ENCODE assay signal across 20 cellular contexts in the genomic region with DNA sequence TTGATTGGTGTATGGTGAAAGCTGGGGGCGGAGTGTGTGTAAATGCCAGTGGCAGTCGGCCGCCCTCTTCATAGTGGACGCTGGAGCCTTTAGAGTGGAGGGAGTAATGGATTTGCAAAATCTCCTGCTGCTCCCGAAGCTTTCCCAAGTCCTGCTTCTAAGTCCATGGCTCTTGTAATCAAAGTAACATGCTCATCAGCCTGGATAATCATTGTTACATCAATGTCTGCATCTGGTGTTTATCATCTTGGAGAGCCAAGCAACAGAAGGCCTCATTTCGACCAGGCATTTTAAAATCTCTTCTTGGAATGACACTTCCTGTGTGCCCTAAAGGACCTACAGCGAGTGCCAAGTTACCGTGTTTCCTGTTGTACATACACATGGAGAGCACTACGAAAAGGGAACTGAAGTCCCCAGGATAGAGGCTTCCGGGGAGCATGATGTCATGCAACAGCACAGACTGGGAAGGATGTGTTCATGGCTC. TPM values are rescaled to one million over a fixed set of nuclear protein-coding genes. Genes with fewer than 3 reads are reported as not detected.
DNase-seq lines count a peak whose midpoint lies in the region; ATAC-seq, FAIRE-seq and TF ChIP-seq lines count a peak whose summit lies in the region.
"Had no signal": no experiment of that assay in that cellular context is flagged by ENCODE, and none has a peak within 500 bp of the region (broad histone marks: within the 10 kb centered on the region; RNA-seq: fewer than 3 reads in every experiment).

No MANE protein-coding gene starts in this region.

- H3K79me2 ChIP-seq in DND-41 (ENCODE audit: insufficient read depth, low read length) (no peaks in the 10 kb centered on the region), H1 (ENCODE audit: control insufficient read depth in 1 of 2, insufficient read depth in 2 of 2, low read length in 2 of 2) (no peaks in the 10 kb centered on the region)

- H4K20me1 ChIP-seq in DND-41 (ENCODE audit: insufficient read depth, low read length) (no peaks in the 10 kb centered on the region), H1 (replicated peaks in 1 of 2; ENCODE audit: control insufficient read depth in 1 of 2, insufficient read depth in 2 of 2, low read length in 2 of 2) (no peaks in the 10 kb centered on the region)

- H3K27ac ChIP-seq in DND-41 (ENCODE audit: low read length) (no peak overlapping the region), H1 (ENCODE audit: low read depth, low read length) (no peak overlapping the region), mesodermal cell (ENCODE audit: low read depth, low read length, severe bottlenecking) (peak overlapping the region; percentile 66), tibial artery (no peak overlapping the region)

- H2AFZ ChIP-seq in DND-41 (ENCODE audit: low read depth, low read length): peak overlapping the region; percentile 9; the same call in 1 of the 2 replicates
- H2AFZ ChIP-seq in H1 (ENCODE audit: low read length): peak overlapping the region; percentile 87

- H3K4me1 ChIP-seq in DND-41 (ENCODE audit: insufficient read depth, low read length) (no peaks in the 10 kb centered on the region), H1 (replicated peaks in 1 of 4; ENCODE audit: control insufficient read depth in 3 of 4, insufficient read depth in 4 of 4, low read length in 3 of 4) (no peaks in the 10 kb centered on the region), mesodermal cell (ENCODE audit: control insufficient read depth, insufficient read depth, low read length, poor library complexity, severe bottlenecking) (peaks cover 1% of the 10 kb centered on the region), tibial artery (peaks cover 0 to 13% (median 3%) of the 10 kb centered on the region in 4 donors)

- no peak overlapping the region for H2BK15ac ChIP-seq in H1 (ENCODE audit: low read length)

- H2BK20ac ChIP-seq in H1 (ENCODE audit: low read length): no peak overlapping the region

- no peak overlapping the region for H2AK5ac ChIP-seq in H1 (ENCODE audit: low read depth, low read length)

- H3K27ac Mint-ChIP-seq in activated CD4-positive, alpha-beta T cell treated with anti-CD3 and anti-CD28 coated beads, Interleukin-2, amount 10 ng/mL, durations not matched to agents 24 days and 14 days: no peak overlapping the region
- H3K27ac Mint-ChIP-seq: activated B cell treated with CpG ODN at 0.5 μM for 24 hours; stimulated activated naive CD8-positive, alpha-beta T cell treated with anti-CD3 and anti-CD28 coated beads, Interleukin-15, amount 100 ng/mL, for 72 hours had no signal

- intact Hi-C loops in activated CD4-positive, alpha-beta T cell treated with anti-CD3 and anti-CD28 coated beads, Interleukin-2, amount 10 ng/mL, durations not matched to agents 24 days and 14 days (cut with micrococcal nuclease): no loop called here
- intact Hi-C loops in tibial artery (cut with DNase I; ENCODE audit: low total_unique reads): no loop called here

- WGBS in H1 (ENCODE audit: extremely low coverage in 1 of 2, insufficient coverage in 1 of 2, insufficient read length in 1 of 2, insufficient replicate concordance in 2 of 2, low coverage in 1 of 2, low lambda C conversion rate in 2 of 2, missing lambda C conversion rate in 1 of 2), 2 experiments: 95% methylated on average over 10 of the region's 10 CpGs; no CpG with 5 or more reads in 1 of the 2 experiments
- WGBS in mesodermal cell (ENCODE audit: insufficient coverage in 2 of 2), 2 experiments: 91 to 97% methylated on average over 9 of the region's 10 CpGs

- no peaks in the 10 kb centered on the region for H3K9me3 ChIP-seq in DND-41 (ENCODE audit: insufficient read depth, low read length, severe bottlenecking)
- H3K9me3 ChIP-seq in H1 (ENCODE audit: insufficient read depth in 2 of 2, low read depth in 1 of 2, low read length in 1 of 2): no peaks in the 10 kb centered on the region
- no peaks in the 10 kb centered on the region for H3K9me3 ChIP-seq in mesodermal cell (ENCODE audit: control insufficient read depth, low read length)
- H3K9me3 ChIP-seq in tibial artery: no peaks in the 10 kb centered on the region

- H3K36me3 ChIP-seq in DND-41 (ENCODE audit: insufficient read depth, low read length): no peaks in the 10 kb centered on the region
- H3K36me3 ChIP-seq in H1 (ENCODE audit: control insufficient read depth in 2 of 4, insufficient read depth in 4 of 4, low read length in 3 of 4): no peaks in the 10 kb centered on the region
- H3K36me3 ChIP-seq in mesodermal cell (ENCODE audit: control insufficient read depth, insufficient read depth, low read length): no peaks in the 10 kb centered on the region
- H3K36me3 ChIP-seq in tibial artery: no peaks in the 10 kb centered on the region

- no peaks in the 10 kb centered on the region for H3K36me3 Mint-ChIP-seq in activated CD4-positive, alpha-beta T cell treated with anti-CD3 and anti-CD28 coated beads, Interleukin-2, amount 10 ng/mL, durations not matched to agents 24 days and 14 days (ENCODE audit: low read depth)
- H3K36me3 Mint-ChIP-seq: naive B cell had no signal

- H4K91ac ChIP-seq in H1 (replicated peaks; ENCODE audit: insufficient read length, low read length): no peak overlapping the region

- no peak overlapping the region for H3K56ac ChIP-seq in H1 (replicated peaks; ENCODE audit: insufficient read length, low read depth, low read length)

- H3K4me2 ChIP-seq in DND-41 (ENCODE audit: insufficient read depth, low read length) (no peak overlapping the region), H1 (ENCODE audit: insufficient read depth in 1 of 2, low read depth in 2 of 2, low read length in 2 of 2) (no peak overlapping the region)

- no peak overlapping the region for H2BK5ac ChIP-seq in H1 (ENCODE audit: low read depth, low read length)

- no peaks in the 10 kb centered on the region for H3K23me2 ChIP-seq in H1 (ENCODE audit: low read depth, low read length)

- H3K27me3 ChIP-seq in DND-41 (ENCODE audit: insufficient read depth, low read length, poor library complexity) (no peaks in the 10 kb centered on the region), H1 (replicated peaks in 1 of 4; ENCODE audit: control insufficient read depth in 3 of 4, extremely low read depth in 1 of 4, insufficient read depth in 3 of 4, low read length in 3 of 4) (no peaks in the 10 kb centered on the region), tibial artery (no peaks in the 10 kb centered on the region)

- CTCF ChIA-PET in H1 (lab: Charles Lee; ENCODE audit: partially characterized antibody): no interaction called here

- DNase-seq in DND-41: no peak
- DNase-seq in NCI-H82 treated with DMSO at 0.1 percent for 48 hours (lab: John Stamatoyannopoulos, UW; ENCODE audit: unreplicated experiment): peak; percentile 26
- DNase-seq in H1 (ENCODE audit: low read depth in 1 of 2, low spot score in 2 of 2): no peak
- no peak for DNase-seq in activated CD4-positive, alpha-beta T cell treated with anti-CD3 and anti-CD28 coated beads, Interleukin-2, amount 10 ng/mL, durations not matched to agents 24 days and 14 days
- no peak for DNase-seq in tibial artery
- no peak for DNase-seq in midbrain (lab: John Stamatoyannopoulos, UW)
- DNase-seq: activated B cell treated with CpG ODN at 0.5 μM for 24 hours; activated effector memory CD4-positive, alpha-beta T cell treated with anti-CD3 and anti-CD28 coated beads, Interleukin-2, amount 50 U/mL, for 16 hours; Calu3; erythroblast; hypothalamus; left cardiac atrium; naive B cell; NCI-H510A treated with DMSO at 0.1 percent for 48 hours; stimulated activated CD4-positive, alpha-beta T cell treated with anti-CD3 and anti-CD28 coated beads, Interleukin-12 subunit alpha, Interleukin-12 subunit beta, amount 100 ng/mL, for 4 hours; stimulated activated naive CD8-positive, alpha-beta T cell treated with anti-CD3 and anti-CD28 coated beads, Interleukin-15, amount 100 ng/mL, for 72 hours had no signal

- H3K4me3 ChIP-seq in DND-41 (ENCODE audit: low read depth in 1 of 2, low read length in 2 of 2): no peak overlapping the region
- no peak overlapping the region for H3K4me3 ChIP-seq in H1 (ENCODE audit: extremely low read depth in 1 of 4, insufficient read depth in 2 of 4, low read depth in 3 of 4, low read length in 4 of 4)
- H3K4me3 ChIP-seq in mesodermal cell (ENCODE audit: extremely low read depth, insufficient read depth, low read length, poor library complexity, severe bottlenecking): no peak overlapping the region
- no peak overlapping the region for H3K4me3 ChIP-seq in tibial artery

- no peak for TF ChIP-seq EP300 in H1 (IDR thresholded peaks at IDR 0.05; ENCODE audit: borderline replicate concordance in 1 of 2, low read depth in 2 of 2, low read length in 2 of 2)

- H3K4me3 Mint-ChIP-seq in activated CD4-positive, alpha-beta T cell treated with anti-CD3 and anti-CD28 coated beads, Interleukin-2, amount 10 ng/mL, durations not matched to agents 24 days and 14 days: no peak overlapping the region
- H3K4me3 Mint-ChIP-seq: activated B cell treated with CpG ODN at 0.5 μM for 24 hours; naive B cell; stimulated activated naive CD8-positive, alpha-beta T cell treated with anti-CD3 and anti-CD28 coated beads, Interleukin-15, amount 100 ng/mL, for 72 hours had no signal

- no peak overlapping the region for H4K8ac ChIP-seq in H1 (ENCODE audit: extremely low read depth, insufficient read depth, low read length)

- POLR2A ChIA-PET in H1 (lab: Charles Lee; ENCODE audit: partially characterized antibody): no interaction called here

- peaks cover 2% of the 10 kb centered on the region for H3K27me3 Mint-ChIP-seq in activated CD4-positive, alpha-beta T cell treated with anti-CD3 and anti-CD28 coated beads, Interleukin-2, amount 10 ng/mL, durations not matched to agents 24 days and 14 days
- H3K27me3 Mint-ChIP-seq: activated B cell treated with CpG ODN at 0.5 μM for 24 hours; naive B cell; stimulated activated naive CD8-positive, alpha-beta T cell treated with anti-CD3 and anti-CD28 coated beads, Interleukin-15, amount 100 ng/mL, for 72 hours had no signal

- H3K9me3 Mint-ChIP-seq in activated CD4-positive, alpha-beta T cell treated with anti-CD3 and anti-CD28 coated beads, Interleukin-2, amount 10 ng/mL, durations not matched to agents 24 days and 14 days: no peaks in the 10 kb centered on the region
- H3K9me3 Mint-ChIP-seq: activated B cell treated with CpG ODN at 0.5 μM for 24 hours; stimulated activated naive CD8-positive, alpha-beta T cell treated with anti-CD3 and anti-CD28 coated beads, Interleukin-15, amount 100 ng/mL, for 72 hours had no signal

- H2BK120ac ChIP-seq in H1 (replicated peaks; ENCODE audit: low read depth, low read length): no peak overlapping the region

- H3K4me1 Mint-ChIP-seq in activated CD4-positive, alpha-beta T cell treated with anti-CD3 and anti-CD28 coated beads, Interleukin-2, amount 10 ng/mL, durations not matched to agents 24 days and 14 days: no peaks in the 10 kb centered on the region
- H3K4me1 Mint-ChIP-seq: activated B cell treated with CpG ODN at 0.5 μM for 24 hours; naive B cell; stimulated activated naive CD8-positive, alpha-beta T cell treated with anti-CD3 and anti-CD28 coated beads, Interleukin-15, amount 100 ng/mL, for 72 hours had no signal

- no peak overlapping the region for H3K18ac ChIP-seq in H1 (ENCODE audit: extremely low read depth, low read length)

- H3K79me1 ChIP-seq in H1 (ENCODE audit: low read depth, low read length): no peaks in the 10 kb centered on the region

- no peak for TF ChIP-seq RAD21 in H1 (IDR thresholded peaks at IDR 0.05 in 1 of 2, conservative IDR thresholded peaks at IDR 0.05 in 1 of 2; ENCODE audit: low read depth in 2 of 2, low read length in 2 of 2)

- no peak overlapping the region for H4K5ac ChIP-seq in H1 (ENCODE audit: insufficient read length, low read depth, low read length)

- H3K23ac ChIP-seq in H1 (ENCODE audit: insufficient read length): no peak overlapping the region

- no peak overlapping the region for H3K4ac ChIP-seq in H1 (replicated peaks; ENCODE audit: insufficient read length, low read depth, low read length)

- no peak for TF ChIP-seq POLR2A in H1 (IDR thresholded peaks at IDR 0.05; ENCODE audit: control extremely low read depth in 1 of 2, low read depth in 2 of 2, low read length in 2 of 2)

- FAIRE-seq in H1 (lab: Jason Lieb, UNC): no peak
- FAIRE-seq: GM18507 had no signal

- H3K14ac ChIP-seq in H1 (ENCODE audit: insufficient read length): no peak overlapping the region

- TF ChIP-seq CTCF in DND-41 (IDR thresholded peaks at IDR 0.05; ENCODE audit: borderline replicate concordance, extremely low read depth, low read length, poor library complexity, severe bottlenecking) (no peak), H1 (IDR thresholded peaks at IDR 0.05; ENCODE audit: control extremely low read depth in 1 of 3, insufficient read depth in 1 of 3, low read depth in 1 of 3, low read length in 3 of 3) (no peak), tibial artery (IDR thresholded peaks at IDR 0.05) (no peak)

- H3K9ac ChIP-seq in DND-41 (ENCODE audit: low read depth, low read length) (no peak overlapping the region), H1 (replicated peaks in 1 of 4; ENCODE audit: extremely low read depth in 1 of 4, low read depth in 3 of 4, low read length in 3 of 4) (no peak overlapping the region)

- no peak for ATAC-seq in DND-41 (ENCODE audit: insufficient read depth, low read depth)
- no peak for ATAC-seq in HG03175 (IDR thresholded peaks at IDR 0.05; ENCODE audit: unreplicated experiment)
- ATAC-seq: stimulated activated naive CD8-positive, alpha-beta T cell treated with anti-CD3 and anti-CD28 coated beads, Interleukin-15, amount 100 ng/mL, for 72 hours had no signal

- no peak overlapping the region for H2BK12ac ChIP-seq in H1 (ENCODE audit: low read depth, low read length)

RNA-seq across cellular contexts. Expression of gene UNC5C, which starts 32.2 kb away (rescaled TPM):
- total RNA-seq in H1 (2021; fragmentation: NEBNext Ultra II Directional; extraction: Animal tissue kit (Norgen Biotek cat#: 25700)): 1.3 and 1.6 TPM in 2 replicates
- polyA plus RNA-seq in H1 (2011; rRNA removed): 0.30 and 0.36 TPM in 2 replicates
- 0.35 TPM for polyA plus RNA-seq in H1 (2011; cell fraction: cytosol; rRNA removed)
- polyA plus RNA-seq in H1 (2011; cell fraction: nucleus; rRNA removed): 0.53 TPM
- 0.22 to 0.40 TPM (median 0.31 TPM) in 4 replicates for polyA plus RNA-seq in H1 (2012, experiment 1 of 2)
- 0.07 TPM for polyA plus RNA-seq in H1 (2012, experiment 2 of 2)
- polyA plus RNA-seq in H1 (2013, experiment 1 of 2): 1.9 TPM
- polyA plus RNA-seq in H1 (2013, experiment 2 of 2): 2.1 TPM
- 0.73 and 1.2 TPM in 2 replicates for polyA minus RNA-seq in H1 (2011; rRNA and poly(A)+ RNA removed)
- polyA minus RNA-seq in H1 (2011; cell fraction: cytosol; rRNA and poly(A)+ RNA removed): 0.37 TPM
- 1.4 TPM for polyA minus RNA-seq in H1 (2011; cell fraction: nucleus; rRNA and poly(A)+ RNA removed)
- polyA plus RNA-seq in mesodermal cell (2013, experiment 1 of 2): 41.3 TPM
- polyA plus RNA-seq in mesodermal cell (2013, experiment 2 of 2): 31.8 TPM
- not detected in 2 replicates for total RNA-seq in activated CD4-positive, alpha-beta T cell treated with anti-CD3 and anti-CD28 coated beads, Interleukin-2, amount 10 ng/mL, durations not matched to agents 24 days and 14 days
- total RNA-seq: activated B cell treated with CpG ODN at 0.5 μM for 24 hours; Calu3; T-helper 1 cell treated with Interleukin-12 subunit alpha and Interleukin-12 subunit beta and Interleukin-4 antibody, amounts not matched to agents 30 ng/mL and 1 ng/mL, for 36 hours had no signal
